ENCODE assay signal across 9 cellular contexts in genomic region chr13:99374994-99375805, GRCh38.
A peak's percentile ranks its signal among the peaks of the same experiment; 100 is the strongest.
DNase-seq lines count a peak whose midpoint lies in the region; ATAC-seq and TF ChIP-seq lines count a peak whose summit lies in the region.
"Had no signal": no experiment of that assay in that cellular context is flagged by ENCODE, and none has a peak within 500 bp of the region (broad histone marks: within the 10 kb centered on the region; RNA-seq: fewer than 3 reads in every experiment).

No MANE protein-coding gene starts in this region.

- peaks cover 35 to 85% (median 50%) of the 10 kb centered on the region in 4 donors for H3K4me1 Mint-ChIP-seq in CD4-positive, CD25-positive, alpha-beta regulatory T cell
- peaks cover 34 to 81% (median 61%) of the 10 kb centered on the region in 3 donors for H3K4me1 Mint-ChIP-seq in IgD-negative memory B cell
- no peaks in the 10 kb centered on the region for H3K4me1 Mint-ChIP-seq in progenitor cell of endocrine pancreas (ENCODE audit: low read depth)

- H3K9ac ChIP-seq in colonic mucosa (ENCODE audit: low read depth in 2 of 2, low read length in 2 of 2), result no peak overlapping the region

- WGBS in ovary, 3 donors, result 85 to 95% (median 90%) methylated on average over 12 of the region's 12 CpGs
- 77 to 89% (median 82%) methylated on average over 12 of the region's 12 CpGs for WGBS in stomach, 5 donors

- peaks cover 22% of the 10 kb centered on the region for H3K36me3 ChIP-seq in CD4-positive, CD25-positive, alpha-beta regulatory T cell (ENCODE audit: control insufficient read depth, insufficient read depth, low read length)
- H3K36me3 ChIP-seq in colonic mucosa (no peaks in the 10 kb centered on the region), ovary (no peaks in the 10 kb centered on the region), stomach (peaks cover 5 to 54% (median 45%) of the 10 kb centered on the region in 4 donors)

- no peaks in the 10 kb centered on the region for H3K27me3 ChIP-seq in CD4-positive, CD25-positive, alpha-beta regulatory T cell (ENCODE audit: control insufficient read depth, insufficient read depth, low read length)
- H3K27me3 ChIP-seq in colonic mucosa (no peaks in the 10 kb centered on the region), ovary (no peaks in the 10 kb centered on the region), stomach (no peaks in the 10 kb centered on the region)

- ATAC-seq in CD4-positive, CD25-positive, alpha-beta regulatory T cell (ENCODE audit: low read depth in 2 of 2), result peak; percentile 62 to 77
- peak; percentile 44 for ATAC-seq in GM21367 (IDR thresholded peaks at IDR 0.05; ENCODE audit: unreplicated experiment)

- peak overlapping the region; percentile 30 to 80 (median 61) for H3K4me3 Mint-ChIP-seq in CD4-positive, CD25-positive, alpha-beta regulatory T cell
- H3K4me3 Mint-ChIP-seq in IgD-negative memory B cell, result peak overlapping the region; percentile 71 to 89 (median 82)
- no peak overlapping the region for H3K4me3 Mint-ChIP-seq in progenitor cell of endocrine pancreas (ENCODE audit: low read depth)

- in situ Hi-C loops in GM13977 (cut with MboI; ENCODE audit: low pct_unique_long_range_greater_than_20kb, low sequenced_read_pairs, unreplicated experiment), result loop anchor here (25.0 kb wide), 1 partner anchor 88 kb away; no protein-coding TSS in a partner anchor

- H3K9me3 Mint-ChIP-seq in CD4-positive, CD25-positive, alpha-beta regulatory T cell, result no peaks in the 10 kb centered on the region
- H3K9me3 Mint-ChIP-seq in IgD-negative memory B cell (no peaks in the 10 kb centered on the region), progenitor cell of endocrine pancreas (ENCODE audit: low read depth) (no peaks in the 10 kb centered on the region)

- H3K27ac Mint-ChIP-seq in CD4-positive, CD25-positive, alpha-beta regulatory T cell, result peak overlapping the region; percentile 97 to 99 (median 97)
- H3K27ac Mint-ChIP-seq in IgD-negative memory B cell, result peak overlapping the region; percentile 98 to 100 (median 98)
- no peak overlapping the region for H3K27ac Mint-ChIP-seq in progenitor cell of endocrine pancreas

- no peak for TF ChIP-seq CTCF in colonic mucosa (IDR thresholded peaks at IDR 0.05)
- no peak for TF ChIP-seq CTCF in GM13977 (IDR thresholded peaks at IDR 0.05; ENCODE audit: extremely low read depth, insufficient read depth, missing control alignments)
- TF ChIP-seq CTCF in ovary (IDR thresholded peaks at IDR 0.05), result no peak
- no peak for TF ChIP-seq CTCF in stomach (IDR thresholded peaks at IDR 0.05)
- no peak for TF ChIP-seq CTCF in progenitor cell of endocrine pancreas (IDR thresholded peaks at IDR 0.05; ENCODE audit: unreplicated experiment)

- H3K4me1 ChIP-seq in CD4-positive, CD25-positive, alpha-beta regulatory T cell (ENCODE audit: control insufficient read depth, insufficient read depth, low read length, poor library complexity, severe bottlenecking), result peaks cover 32% of the 10 kb centered on the region
- H3K4me1 ChIP-seq in colonic mucosa (no peaks in the 10 kb centered on the region), ovary (ENCODE audit: insufficient read depth) (no peaks in the 10 kb centered on the region), stomach (peaks cover 0 to 3% (median 0%) of the 10 kb centered on the region in 4 donors)

- H3K27ac ChIP-seq in CD4-positive, CD25-positive, alpha-beta regulatory T cell (ENCODE audit: insufficient read depth, low read length, poor library complexity, severe bottlenecking), result peak overlapping the region; percentile 30
- H3K27ac ChIP-seq in colonic mucosa (peak overlapping the region; percentile 36), ovary (no peak overlapping the region), stomach (peak overlapping the region in 2 of 5 donors; percentile 16 to 60)
- H3K27ac ChIP-seq: VCaP had no signal

- TF ChIP-seq POLR2A in ovary (IDR thresholded peaks at IDR 0.05) (no peak), stomach (IDR thresholded peaks at IDR 0.05) (no peak)

- H3K4me3 ChIP-seq in CD4-positive, CD25-positive, alpha-beta regulatory T cell (ENCODE audit: low read depth, low read length), result no peak overlapping the region
- H3K4me3 ChIP-seq in colonic mucosa, result no peak overlapping the region
- no peak overlapping the region for H3K4me3 ChIP-seq in ovary
- no peak overlapping the region for H3K4me3 ChIP-seq in stomach

- no peaks in the 10 kb centered on the region for H3K9me3 ChIP-seq in CD4-positive, CD25-positive, alpha-beta regulatory T cell (ENCODE audit: control insufficient read depth in 2 of 2, low read length in 2 of 2)
- H3K9me3 ChIP-seq in colonic mucosa, result no peaks in the 10 kb centered on the region
- H3K9me3 ChIP-seq in ovary, result no peaks in the 10 kb centered on the region
- no peaks in the 10 kb centered on the region for H3K9me3 ChIP-seq in stomach

- peaks cover 64% of the 10 kb centered on the region for H3K36me3 Mint-ChIP-seq in CD4-positive, CD25-positive, alpha-beta regulatory T cell
- H3K36me3 Mint-ChIP-seq in IgD-negative memory B cell (peaks cover 12% of the 10 kb centered on the region), progenitor cell of endocrine pancreas (ENCODE audit: insufficient read depth) (peaks cover 9% of the 10 kb centered on the region)

- TF ChIP-seq EP300 in ovary (IDR thresholded peaks at IDR 0.05), result no peak
- TF ChIP-seq EP300 in stomach (IDR thresholded peaks at IDR 0.05), result no peak

- no peaks in the 10 kb centered on the region for H3K27me3 Mint-ChIP-seq in CD4-positive, CD25-positive, alpha-beta regulatory T cell
- H3K27me3 Mint-ChIP-seq in IgD-negative memory B cell, result no peaks in the 10 kb centered on the region
- H3K27me3 Mint-ChIP-seq in progenitor cell of endocrine pancreas, result no peaks in the 10 kb centered on the region

- intact Hi-C loops in colonic mucosa (cut with DNase I) (no loop called here), ovary (cut with DNase I) (no loop called here), stomach (cut with DNase I; ENCODE audit: low total_unique reads) (no loop called here)

- DNase-seq in CD4-positive, CD25-positive, alpha-beta regulatory T cell, result peak in 1 of 3 donors; percentile 66
- DNase-seq in colonic mucosa (peak; percentile 37), GM13977 (ENCODE audit: low spot score) (no peak), ovary (no peak), stomach (no peak), progenitor cell of endocrine pancreas (ENCODE audit: low spot score, unreplicated experiment) (no peak)

Comparison
In these comparisons a context has a peak if more than half of its experiments do, and no peak if none do; other contexts are left out.
1. H3K27ac ChIP-seq: peak in CD4-positive, CD25-positive, alpha-beta regulatory T cell (single experiment) and colonic mucosa (single experiment); none in ovary (0 of 2).